ENCODE assay signal across 1 cellular context in the genomic region with DNA sequence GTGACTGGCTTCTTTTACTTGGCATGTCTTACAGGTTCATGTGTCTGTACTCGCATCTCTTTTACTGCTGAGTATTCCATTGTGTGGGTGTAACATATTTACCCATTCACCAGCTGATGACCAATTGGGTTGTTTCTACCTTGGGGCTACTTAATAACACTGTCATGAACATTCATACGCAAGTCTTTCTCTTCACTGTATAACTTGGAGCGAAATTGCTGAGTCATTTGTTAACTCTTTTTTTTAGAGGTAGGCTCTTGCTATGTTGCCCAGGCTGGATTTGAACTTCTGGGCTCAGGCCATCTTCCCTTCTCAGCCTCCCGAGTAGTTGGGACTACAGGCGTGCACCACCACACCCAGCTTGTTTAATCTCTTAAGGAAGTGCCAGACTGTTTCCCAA.
TF ChIP-seq lines count a peak whose summit lies in the region.

No MANE protein-coding gene starts in this region.

TF ChIP-seq in H1, 55 proteins besides CTCF, POLR2A, EP300 and RAD21:
- TF ChIP-seq KDM4A (IDR thresholded peaks at IDR 0.05; ENCODE audit: low read depth, low read length, severe bottlenecking) = no peak
- TF ChIP-seq GABPA (IDR thresholded peaks at IDR 0.05; ENCODE audit: borderline replicate concordance, insufficient read depth, low read length) = no peak
- peak; percentile 45; the same call in 1 of the 2 replicates for TF ChIP-seq BACH1 (IDR thresholded peaks at IDR 0.05; ENCODE audit: low read length)
- no peak for TF ChIP-seq KDM5A (IDR thresholded peaks at IDR 0.05; ENCODE audit: low read length)
- no peak for TF ChIP-seq POU5F1 (IDR thresholded peaks at IDR 0.05; ENCODE audit: low read depth, low read length)
- peak; percentile 30; the same call in 1 of the 2 replicates for TF ChIP-seq MAFK (IDR thresholded peaks at IDR 0.05; ENCODE audit: low read depth, low read length)
TF ChIP-seq in H1: peak in this region for 2.
